In the genomic region with DNA sequence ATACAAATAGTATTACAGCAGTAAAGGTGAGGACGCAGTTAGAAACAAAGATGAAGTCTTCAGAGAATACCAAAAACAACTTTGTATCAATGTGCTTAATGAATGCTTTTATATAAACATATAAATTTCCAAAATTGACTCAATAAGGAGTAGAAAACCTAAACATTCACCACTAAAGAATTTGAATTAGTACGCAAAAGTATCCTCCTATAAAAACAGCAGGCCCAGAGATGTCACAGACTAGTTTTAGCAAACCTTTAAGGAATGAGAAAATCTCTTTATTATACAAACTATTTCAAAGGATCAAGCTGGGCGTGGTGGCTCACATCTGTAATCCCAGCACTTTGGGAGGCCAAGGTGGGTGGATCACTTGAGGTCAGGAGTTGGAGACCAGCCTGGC, we compare ENCODE assay signal across 31 cellular contexts.
"Had no signal": no experiment of that assay in that cellular context is flagged by ENCODE, and none has a peak within 500 bp of the region (broad histone marks: within the 10 kb centered on the region; RNA-seq: fewer than 3 reads in every experiment).

No MANE protein-coding gene starts in this region.

- H3K36me3 ChIP-seq: ascending aorta, breast epithelium, cardiac muscle cell, colonic mucosa had no signal

- H3K4me2 ChIP-seq: hepatocyte had no signal

- ATAC-seq: activated naive CD4-positive, alpha-beta T cell treated with anti-CD3 and anti-CD28 coated beads, Interleukin-2, amount 50 U/mL, for 72 hours; activated T-cell treated with anti-CD3 and anti-CD28 coated beads, Interleukin-2, amount 50 U/mL, for 72 hours; gastroesophageal sphincter; heart right ventricle; T-helper 17 cell had no signal

- H3K79me2 ChIP-seq: hepatocyte had no signal

- H3K27me3 ChIP-seq: ascending aorta, breast epithelium, cardiac muscle cell, colonic mucosa, esophagus muscularis mucosa, gastroesophageal sphincter, heart right ventricle, hepatocyte had no signal

- H3K27ac ChIP-seq: ascending aorta, breast epithelium, cardiac muscle cell, colonic mucosa, esophagus muscularis mucosa, gastroesophageal sphincter, heart right ventricle, hepatocyte had no signal

- H3K4me1 ChIP-seq: ascending aorta, breast epithelium, colonic mucosa had no signal

- H2AFZ ChIP-seq: hepatocyte had no signal

- DNase-seq: activated CD4-positive, alpha-beta memory T cell treated with anti-CD3 and anti-CD28 coated beads, Interleukin-2, amount 10 ng/mL, durations not matched to agents 7 days and 5 days; activated CD4-positive, alpha-beta T cell treated with anti-CD3 and anti-CD28 coated beads for 1 hour; activated CD4-positive, alpha-beta T cell treated with anti-CD3 and anti-CD28 coated beads for 4 hours; activated CD4-positive, alpha-beta T cell treated with anti-CD3 and anti-CD28 coated beads, Interleukin-2, amount 10 ng/mL, durations not matched to agents 7 days and 5 days; activated CD4-positive, alpha-beta T cell treated with anti-CD3 and anti-CD28 coated beads, Interleukin-2, amount 50 U/mL, for 4 hours; activated CD4-positive, CD25-positive, alpha-beta regulatory T cell; activated CD8-positive, alpha-beta memory T cell treated with anti-CD3 and anti-CD28 coated beads, Interleukin-2, amount 50 U/mL, for 48 hours; activated gamma-delta T cell; activated naive CD4-positive, alpha-beta T cell; activated naive CD4-positive, alpha-beta T cell treated with anti-CD3 and anti-CD28 coated beads, Interleukin-2, amount 10 ng/mL, durations not matched to agents 7 days and 5 days; activated naive CD8-positive, alpha-beta T cell treated with anti-CD3 and anti-CD28 coated beads, Interleukin-2, amount 10 ng/mL, durations not matched to agents 7 days and 5 days; activated T-cell treated with anti-CD3 and anti-CD28 coated beads for 4 hours; activated T-cell treated with anti-CD3 and anti-CD28 coated beads, Interleukin-2, amount 50 U/mL, for 24 hours; activated T-cell treated with anti-CD3 and anti-CD28 coated beads, Interleukin-2, amount 50 U/mL, for 72 hours; central memory CD4-positive, alpha-beta T cell; cerebellar nuclear complex; colonic mucosa; effector memory CD4-positive, alpha-beta T cell; endodermal cell; erythroblast; foreskin melanocyte; heart right ventricle; T-helper 17 cell; T1000 had no signal

- H3K4me3 ChIP-seq: ascending aorta, breast epithelium, cardiac muscle cell, colonic mucosa, esophagus muscularis mucosa, gastroesophageal sphincter, heart right ventricle, hepatocyte had no signal

- H3K9me3 ChIP-seq: breast epithelium, colonic mucosa, esophagus muscularis mucosa, gastroesophageal sphincter had no signal
